30 cellular contexts compared by ENCODE assay signal in genomic region chr5:89883967-89884366, GRCh38.
"Had no signal": no experiment of that assay in that cellular context is flagged by ENCODE, and none has a peak within 500 bp of the region (broad histone marks: within the 10 kb centered on the region; RNA-seq: fewer than 3 reads in every experiment).

No MANE protein-coding gene starts in this region.

- DNase-seq: activated CD4-positive, alpha-beta memory T cell treated with anti-CD3 and anti-CD28 coated beads, Interleukin-2, amount 10 ng/mL, durations not matched to agents 7 days and 5 days; activated CD4-positive, alpha-beta T cell treated with anti-CD3 and anti-CD28 coated beads for 36 hours; activated CD4-positive, alpha-beta T cell treated with anti-CD3 and anti-CD28 coated beads, Interleukin-2, amount 50 U/mL, for 1 hour; activated gamma-delta T cell; activated naive CD4-positive, alpha-beta T cell treated with anti-CD3 and anti-CD28 coated beads for 36 hours; activated T-cell treated with anti-CD3 and anti-CD28 coated beads for 4 hours; activated T-cell treated with anti-CD3 and anti-CD28 coated beads, Interleukin-2, amount 50 U/mL, for 48 hours; brain microvascular endothelial cell; MG63; NCI-H1048; NCI-H1417; NCI-H1694; NCI-H2029; NCI-H2107; NCI-H2171 treated with DMSO at 0.1 percent for 48 hours; NCI-H345; NCI-H510A; NCI-H526 treated with DMSO at 0.1 percent for 48 hours; NCI-H82; Peyer's patch; Right ventricle myocardium superior; WERI-Rb-1 had no signal

- H3K4me1 Mint-ChIP-seq: activated CD4-positive, alpha-beta memory T cell treated with anti-CD3 and anti-CD28 coated beads, Interleukin-2, amount 10 ng/mL, durations not matched to agents 7 days and 5 days; activated CD4-positive, alpha-beta T cell treated with anti-CD3 and anti-CD28 coated beads for 36 hours; activated T-helper 17 cell treated with anti-CD3 and anti-CD28 coated beads, Interleukin-2, amount 50 U/mL, for 72 hours had no signal

- H3K4me1 ChIP-seq: Peyer's patch, SJSA1 had no signal

- H3K4me3 ChIP-seq: cardiac muscle cell, MG63, Peyer's patch, SJSA1 had no signal

- H3K27ac Mint-ChIP-seq: activated CD4-positive, alpha-beta memory T cell treated with anti-CD3 and anti-CD28 coated beads, Interleukin-2, amount 10 ng/mL, durations not matched to agents 7 days and 5 days; activated CD4-positive, alpha-beta T cell treated with anti-CD3 and anti-CD28 coated beads for 36 hours; activated naive CD4-positive, alpha-beta T cell treated with anti-CD3 and anti-CD28 coated beads for 36 hours; activated naive CD8-positive, alpha-beta T cell; activated T-helper 17 cell treated with anti-CD3 and anti-CD28 coated beads, Interleukin-2, amount 50 U/mL, for 72 hours; T-helper 1 cell treated with Interleukin-12 subunit alpha and Interleukin-12 subunit beta and Interleukin-4 antibody, amounts not matched to agents 30 μg/mL and 1 μg/mL, for 36 hours had no signal

- H3K36me3 ChIP-seq: brain microvascular endothelial cell, cardiac muscle cell, MG63, Peyer's patch, SJSA1, WERI-Rb-1 had no signal

- H3K36me3 Mint-ChIP-seq: activated naive CD8-positive, alpha-beta T cell had no signal

- H3K4me3 Mint-ChIP-seq: activated CD4-positive, alpha-beta memory T cell treated with anti-CD3 and anti-CD28 coated beads, Interleukin-2, amount 10 ng/mL, durations not matched to agents 7 days and 5 days; activated CD4-positive, alpha-beta T cell treated with anti-CD3 and anti-CD28 coated beads for 36 hours; activated naive CD4-positive, alpha-beta T cell treated with anti-CD3 and anti-CD28 coated beads for 36 hours; activated naive CD8-positive, alpha-beta T cell; activated T-helper 17 cell treated with anti-CD3 and anti-CD28 coated beads, Interleukin-2, amount 50 U/mL, for 72 hours; T-helper 1 cell treated with Interleukin-12 subunit alpha and Interleukin-12 subunit beta and Interleukin-4 antibody, amounts not matched to agents 30 μg/mL and 1 μg/mL, for 36 hours had no signal

- H3K27me3 ChIP-seq: brain microvascular endothelial cell, cardiac muscle cell, MG63, Peyer's patch, SJSA1 had no signal

- ATAC-seq: activated CD4-positive, alpha-beta T cell treated with anti-CD3 and anti-CD28 coated beads for 36 hours; activated T-helper 17 cell treated with anti-CD3 and anti-CD28 coated beads, Interleukin-2, amount 50 U/mL, for 72 hours; SK-N-SH treated with all-trans-retinoic acid at 6 μM for 48 hours had no signal

- H3K27me3 Mint-ChIP-seq: activated CD4-positive, alpha-beta memory T cell treated with anti-CD3 and anti-CD28 coated beads, Interleukin-2, amount 10 ng/mL, durations not matched to agents 7 days and 5 days; activated CD4-positive, alpha-beta T cell treated with anti-CD3 and anti-CD28 coated beads for 36 hours; activated naive CD8-positive, alpha-beta T cell; activated T-helper 17 cell treated with anti-CD3 and anti-CD28 coated beads, Interleukin-2, amount 50 U/mL, for 72 hours had no signal

- H3K9me3 ChIP-seq: MG63, Peyer's patch, SJSA1 had no signal

- H3K9me3 Mint-ChIP-seq: activated CD4-positive, alpha-beta memory T cell treated with anti-CD3 and anti-CD28 coated beads, Interleukin-2, amount 10 ng/mL, durations not matched to agents 7 days and 5 days; activated T-helper 17 cell treated with anti-CD3 and anti-CD28 coated beads, Interleukin-2, amount 50 U/mL, for 72 hours; T-helper 1 cell treated with Interleukin-12 subunit alpha and Interleukin-12 subunit beta and Interleukin-4 antibody, amounts not matched to agents 30 μg/mL and 1 μg/mL, for 36 hours had no signal

- H3K27ac ChIP-seq: brain microvascular endothelial cell, cardiac muscle cell, KMS-11, Peyer's patch, RWPE1, SJSA1, WERI-Rb-1 had no signal
